ENCODE assay signal across 12 cellular contexts in genomic region chr19:50719566-50719965, GRCh38. TPM values are rescaled to one million over a fixed set of nuclear protein-coding genes. Genes with fewer than 3 reads are reported as not detected.
DNase-seq lines count a peak whose midpoint lies in the region; ATAC-seq, FAIRE-seq and TF ChIP-seq lines count a peak whose summit lies in the region.
"Had no signal": no experiment of that assay in that cellular context is flagged by ENCODE, and none has a peak within 500 bp of the region (broad histone marks: within the 10 kb centered on the region; RNA-seq: fewer than 3 reads in every experiment).

Gene SHANK1, minus strand, starts transcription at chr19:50719802. Its CDS starts 2,883 bp downstream, at chr19:50716919.

- TF ChIP-seq CTCF in WTC11 (IDR thresholded peaks at IDR 0.05), result no peak

- 3 to 22% (median 12%) methylated on average over 5 to 45 of the region's 47 CpGs for WGBS in small intestine, 3 donors
- 0 to 2% methylated on average over 7 to 45 of the region's 47 CpGs for WGBS in aorta, 2 donors

- H3K27ac ChIP-seq in iPS-18a (ENCODE audit: low read length) (no peak within 1 kb of the TSS), small intestine (ENCODE audit: low read depth in 1 of 2, low read length in 1 of 2) (no peak within 1 kb of the TSS), aorta (ENCODE audit: low read depth in 1 of 2, low read length in 2 of 2) (no peak within 1 kb of the TSS)
- H3K27ac ChIP-seq: body of pancreas had no signal

- POLR2A ChIA-PET in WTC11 (lab: Charles Lee), result no interaction called here

- no peaks in the 10 kb centered on the region for H3K36me3 Mint-ChIP-seq in WTC11

- H3K27me3 ChIP-seq in iPS-18a (ENCODE audit: control insufficient read depth, insufficient read depth, low read length), result peaks cover 50% of the 10 kb centered on the region
- H3K27me3 ChIP-seq in small intestine (ENCODE audit: control insufficient read depth in 2 of 2, insufficient read depth in 2 of 2, low read length in 2 of 2), result peaks cover 4 to 11% of the 10 kb centered on the region in 2 donors
- no peaks in the 10 kb centered on the region for H3K27me3 ChIP-seq in aorta (ENCODE audit: control insufficient read depth in 1 of 2, insufficient read depth in 2 of 2, low read length in 1 of 2)

- peaks cover 17% of the 10 kb centered on the region for H3K4me1 ChIP-seq in iPS-18a (ENCODE audit: control insufficient read depth, low read depth, low read length)
- H3K4me1 ChIP-seq in small intestine (ENCODE audit: control insufficient read depth in 2 of 2, insufficient read depth in 1 of 2, low read depth in 1 of 2, low read length in 1 of 2), result no peaks in the 10 kb centered on the region
- no peaks in the 10 kb centered on the region for H3K4me1 ChIP-seq in aorta (ENCODE audit: control insufficient read depth in 1 of 2, insufficient read depth in 2 of 2, low read length in 2 of 2)

- no peaks in the 10 kb centered on the region for H3K9me3 Mint-ChIP-seq in WTC11
- H3K9me3 Mint-ChIP-seq in stimulated activated naive CD8-positive, alpha-beta T cell treated with anti-CD3 and anti-CD28 coated beads, Interleukin-15, amount 100 ng/mL, for 72 hours, result no peaks in the 10 kb centered on the region

- CTCF ChIA-PET in WTC11 (lab: Charles Lee), result interaction anchor here (1.2 to 6.7 kb wide), 3 partner anchors 16 to 112 kb away, joined by 5 to 195 read pairs (median 9); no protein-coding TSS in a partner anchor

- peaks cover 56% of the 10 kb centered on the region for H3K27me3 Mint-ChIP-seq in WTC11 (ENCODE audit: low read depth)
- peaks cover 50% of the 10 kb centered on the region for H3K27me3 Mint-ChIP-seq in stimulated activated naive CD8-positive, alpha-beta T cell treated with anti-CD3 and anti-CD28 coated beads, Interleukin-15, amount 100 ng/mL, for 72 hours

- peaks cover 45% of the 10 kb centered on the region for H3K4me1 Mint-ChIP-seq in WTC11
- H3K4me1 Mint-ChIP-seq in stimulated activated naive CD8-positive, alpha-beta T cell treated with anti-CD3 and anti-CD28 coated beads, Interleukin-15, amount 100 ng/mL, for 72 hours, result peaks cover 43% of the 10 kb centered on the region

- no peak for FAIRE-seq in small intestine (lab: Jason Lieb, UNC)
- FAIRE-seq: GM19239 had no signal

- H3K4me3 ChIP-seq in iPS-18a (ENCODE audit: low read length) (peak within 1 kb of the TSS; percentile 62), small intestine (ENCODE audit: low read depth in 1 of 2, low read length in 2 of 2) (no peak within 1 kb of the TSS), aorta (ENCODE audit: low read length in 2 of 2) (no peak within 1 kb of the TSS)
- H3K4me3 ChIP-seq: body of pancreas had no signal

- no peaks in the 10 kb centered on the region for H3K9me3 ChIP-seq in iPS-18a (ENCODE audit: control insufficient read depth, low read depth, low read length)
- H3K9me3 ChIP-seq in small intestine (ENCODE audit: control insufficient read depth, low read depth), result no peaks in the 10 kb centered on the region
- H3K9me3 ChIP-seq in aorta (ENCODE audit: control insufficient read depth, low read length), result no peaks in the 10 kb centered on the region
- H3K9me3 ChIP-seq: body of pancreas had no signal

- DNase-seq in NCI-H2227 (lab: John Stamatoyannopoulos, UW; ENCODE audit: unreplicated experiment), result peak; percentile 41
- DNase-seq in NCI-H2227 treated with DMSO at 0.1 percent for 48 hours (lab: John Stamatoyannopoulos, UW), result no peak
- peak; percentile 76 for DNase-seq in WTC11 (ENCODE audit: low spot score)
- DNase-seq in stimulated activated naive CD8-positive, alpha-beta T cell treated with anti-CD3 and anti-CD28 coated beads, Interleukin-15, amount 100 ng/mL, for 72 hours, result no peak
- DNase-seq in NCI-H1694 treated with DMSO at 0.1 percent for 48 hours (lab: John Stamatoyannopoulos, UW), result no peak
- DNase-seq in small intestine, result no peak
- DNase-seq in aorta, result no peak
- DNase-seq: ACHN, body of pancreas had no signal

- H3K36me3 ChIP-seq in iPS-18a (ENCODE audit: control insufficient read depth, low read depth, low read length) (no peaks in the 10 kb centered on the region), small intestine (ENCODE audit: control insufficient read depth in 2 of 2, insufficient read depth in 2 of 2, low read length in 2 of 2) (no peaks in the 10 kb centered on the region), aorta (ENCODE audit: control insufficient read depth in 1 of 2, insufficient read depth in 2 of 2, low read length in 1 of 2) (no peaks in the 10 kb centered on the region)

- intact Hi-C loops in aorta (cut with DNase I), result no loop called here

- no peak within 1 kb of the TSS for H3K9ac ChIP-seq in iPS-18a (ENCODE audit: low read length)

- no peak within 1 kb of the TSS for H3K27ac Mint-ChIP-seq in WTC11
- peak within 1 kb of the TSS in 1 of 2 donors; percentile 47 for H3K27ac Mint-ChIP-seq in stimulated activated naive CD8-positive, alpha-beta T cell treated with anti-CD3 and anti-CD28 coated beads, Interleukin-15, amount 100 ng/mL, for 72 hours

- peak within 1 kb of the TSS; percentile 68 for H3K4me3 Mint-ChIP-seq in WTC11
- H3K4me3 Mint-ChIP-seq in stimulated activated naive CD8-positive, alpha-beta T cell treated with anti-CD3 and anti-CD28 coated beads, Interleukin-15, amount 100 ng/mL, for 72 hours, result peak within 1 kb of the TSS; percentile 66 to 70

- ATAC-seq in WTC11, result peak; percentile 7; the same call in 1 of the 2 replicates
- ATAC-seq in stimulated activated naive CD8-positive, alpha-beta T cell treated with anti-CD3 and anti-CD28 coated beads, Interleukin-15, amount 100 ng/mL, for 72 hours, result no peak
- ATAC-seq in aorta (ENCODE audit: low FRiP score), result no peak
- ATAC-seq: body of pancreas had no signal

TF ChIP-seq in WTC11, 78 proteins besides CTCF, POLR2A, EP300 and RAD21:
- TF ChIP-seq ERG (CRISPR knock-in tag; IDR thresholded peaks at IDR 0.05) (no peak), SMAD3 (CRISPR knock-in tag; IDR thresholded peaks at IDR 0.05; ENCODE audit: borderline replicate concordance) (no peak), SP1 (CRISPR knock-in tag; conservative IDR thresholded peaks at IDR 0.05) (peak; percentile 39; the same call in 1 of the 2 replicates), CREM (CRISPR knock-in tag; IDR thresholded peaks at IDR 0.05) (no peak), E2F4 (CRISPR knock-in tag; IDR thresholded peaks at IDR 0.05; ENCODE audit: borderline replicate concordance, low read depth) (no peak)

RNA-seq across cellular contexts. Expression of gene SHANK1, which starts in this region (rescaled TPM):
- total RNA-seq in WTC11 (2021), result 3.9 to 8.7 TPM (median 5.0 TPM) in 3 replicates
- polyA plus RNA-seq in small intestine, result under 1 TPM in 2 of 3 donors, not detected in 1; under 0.01 to 0.46 TPM
- 1 to 10 TPM in 1 of 2 donors, under 1 TPM in 1; 0.45 to 1.4 TPM for total RNA-seq in aorta
- 1 to 10 TPM in 1 of 2 donors, under 1 TPM in 1; 0.38 to 1.8 TPM for polyA plus RNA-seq in aorta
- total RNA-seq: HT-29 had no signal

Comparison
In these comparisons a context has a peak if more than half of its experiments do, and no peak if none do; other contexts are left out.
1. DNase-seq: peak in NCI-H2227 (single experiment) and WTC11 (single experiment); none in NCI-H2227 treated with DMSO at 0.1 percent for 48 hours (single experiment), stimulated activated naive CD8-positive, alpha-beta T cell treated with anti-CD3 and anti-CD28 coated beads, Interleukin-15, amount 100 ng/mL, for 72 hours (0 of 2), NCI-H1694 treated with DMSO at 0.1 percent for 48 hours (single experiment), small intestine (single experiment) and aorta (0 of 2).